Comparison of ENCODE assay signal across 23 cellular contexts in genomic region chr7:32143271-32143670, GRCh38.
"Had no signal": no experiment of that assay in that cellular context is flagged by ENCODE, and none has a peak within 500 bp of the region (broad histone marks: within the 10 kb centered on the region; RNA-seq: fewer than 3 reads in every experiment).

No MANE protein-coding gene starts in this region.

- H3K9me3 ChIP-seq: breast epithelium, sigmoid colon, tibial nerve, vagina had no signal

- ATAC-seq: activated CD8-positive, alpha-beta T cell treated with anti-CD3 and anti-CD28 coated beads, Interleukin-2, amount 10 ng/mL, durations not matched to agents 7 days and 5 days; effector memory CD8-positive, alpha-beta T cell; left cardiac atrium; naive thymus-derived CD4-positive, alpha-beta T cell had no signal

- H3K4me3 Mint-ChIP-seq: activated B cell treated with CpG ODN at 0.5 μM for 24 hours; activated CD4-positive, alpha-beta T cell treated with anti-CD3 and anti-CD28 coated beads, Interleukin-2, amount 10 ng/mL, durations not matched to agents 24 days and 14 days; activated CD8-positive, alpha-beta T cell treated with anti-CD3 and anti-CD28 coated beads, Interleukin-2, amount 10 ng/mL, durations not matched to agents 7 days and 5 days; activated naive CD8-positive, alpha-beta T cell treated with anti-CD3 and anti-CD28 coated beads, Interleukin-2, amount 10 ng/mL, durations not matched to agents 7 days and 5 days; dendritic cell treated with granulocyte-macrophage colony-stimulating factor and Interleukin-4, amounts not matched to agents 40 ng/mL and 50 ng/mL, for 4 days; effector memory CD8-positive, alpha-beta T cell; naive thymus-derived CD4-positive, alpha-beta T cell; T-helper 2 cell treated with Interferon-gamma antibody and Interleukin-4, amounts not matched to agents 5 μg/mL and 100 μg/mL, for 36 hours had no signal

- H3K4me1 Mint-ChIP-seq: activated B cell treated with CpG ODN at 0.5 μM for 24 hours; activated CD4-positive, alpha-beta T cell treated with anti-CD3 and anti-CD28 coated beads, Interleukin-2, amount 10 ng/mL, durations not matched to agents 24 days and 14 days; activated naive CD8-positive, alpha-beta T cell treated with anti-CD3 and anti-CD28 coated beads, Interleukin-2, amount 10 ng/mL, durations not matched to agents 7 days and 5 days; immature natural killer cell; naive thymus-derived CD4-positive, alpha-beta T cell had no signal

- H3K4me3 ChIP-seq: breast epithelium, lung, sigmoid colon, tibial nerve, vagina had no signal

- H2AFZ ChIP-seq: parathyroid adenoma had no signal

- H3K36me3 Mint-ChIP-seq: activated naive CD8-positive, alpha-beta T cell treated with anti-CD3 and anti-CD28 coated beads, Interleukin-2, amount 10 ng/mL, durations not matched to agents 7 days and 5 days; immature natural killer cell; naive thymus-derived CD4-positive, alpha-beta T cell had no signal

- DNase-seq: activated B cell treated with CpG ODN at 0.5 μM for 24 hours; activated CD4-positive, alpha-beta T cell treated with anti-CD3 and anti-CD28 coated beads, Interleukin-2, amount 10 ng/mL, durations not matched to agents 24 days and 14 days; activated CD8-positive, alpha-beta memory T cell treated with anti-CD3 and anti-CD28 coated beads, Interleukin-2, amount 50 U/mL, for 48 hours; activated CD8-positive, alpha-beta T cell treated with anti-CD3 and anti-CD28 coated beads, Interleukin-2, amount 10 ng/mL, durations not matched to agents 7 days and 5 days; activated naive CD8-positive, alpha-beta T cell treated with anti-CD3 and anti-CD28 coated beads, Interleukin-2, amount 10 ng/mL, durations not matched to agents 7 days and 5 days; cerebellar nuclear complex; effector memory CD8-positive, alpha-beta T cell; foreskin melanocyte; head of caudate nucleus; immature natural killer cell; left cardiac atrium; naive thymus-derived CD4-positive, alpha-beta T cell; sigmoid colon; stimulated activated CD4-positive, alpha-beta T cell treated with anti-CD3 and anti-CD28 coated beads, Interleukin-2, amount 100 ng/mL, for 48 hours; stimulated activated naive CD4-positive, alpha-beta T cell had no signal

- H3K27me3 Mint-ChIP-seq: activated B cell treated with CpG ODN at 0.5 μM for 24 hours; activated CD4-positive, alpha-beta T cell treated with anti-CD3 and anti-CD28 coated beads, Interleukin-2, amount 10 ng/mL, durations not matched to agents 24 days and 14 days; activated naive CD8-positive, alpha-beta T cell treated with anti-CD3 and anti-CD28 coated beads, Interleukin-2, amount 10 ng/mL, durations not matched to agents 7 days and 5 days; dendritic cell treated with granulocyte-macrophage colony-stimulating factor and Interleukin-4, amounts not matched to agents 40 ng/mL and 50 ng/mL, for 4 days; effector memory CD8-positive, alpha-beta T cell; naive thymus-derived CD4-positive, alpha-beta T cell had no signal

- H3K27ac Mint-ChIP-seq: activated B cell treated with CpG ODN at 0.5 μM for 24 hours; activated CD4-positive, alpha-beta T cell treated with anti-CD3 and anti-CD28 coated beads, Interleukin-2, amount 10 ng/mL, durations not matched to agents 24 days and 14 days; activated CD8-positive, alpha-beta T cell treated with anti-CD3 and anti-CD28 coated beads, Interleukin-2, amount 10 ng/mL, durations not matched to agents 7 days and 5 days; activated naive CD8-positive, alpha-beta T cell treated with anti-CD3 and anti-CD28 coated beads, Interleukin-2, amount 10 ng/mL, durations not matched to agents 7 days and 5 days; dendritic cell treated with granulocyte-macrophage colony-stimulating factor and Interleukin-4, amounts not matched to agents 40 ng/mL and 50 ng/mL, for 4 days; effector memory CD8-positive, alpha-beta T cell; immature natural killer cell; naive thymus-derived CD4-positive, alpha-beta T cell; T-helper 2 cell treated with Interferon-gamma antibody and Interleukin-4, amounts not matched to agents 5 μg/mL and 100 μg/mL, for 36 hours had no signal

- H3K36me3 ChIP-seq: breast epithelium, sigmoid colon, tibial nerve, vagina had no signal

- H3K4me1 ChIP-seq: breast epithelium, parathyroid adenoma, sigmoid colon, tibial nerve, vagina had no signal

- H3K27me3 ChIP-seq: breast epithelium, sigmoid colon, tibial nerve, vagina had no signal

- H3K9ac ChIP-seq: parathyroid adenoma had no signal

- H3K9me3 Mint-ChIP-seq: activated B cell treated with CpG ODN at 0.5 μM for 24 hours; activated CD4-positive, alpha-beta T cell treated with anti-CD3 and anti-CD28 coated beads, Interleukin-2, amount 10 ng/mL, durations not matched to agents 24 days and 14 days; activated naive CD8-positive, alpha-beta T cell treated with anti-CD3 and anti-CD28 coated beads, Interleukin-2, amount 10 ng/mL, durations not matched to agents 7 days and 5 days; dendritic cell treated with granulocyte-macrophage colony-stimulating factor and Interleukin-4, amounts not matched to agents 40 ng/mL and 50 ng/mL, for 4 days; T-helper 2 cell treated with Interferon-gamma antibody and Interleukin-4, amounts not matched to agents 5 μg/mL and 100 μg/mL, for 36 hours had no signal

- H3K27ac ChIP-seq: breast epithelium, epithelial cell of prostate, parathyroid adenoma, sigmoid colon, tibial nerve, vagina had no signal
